In genomic region chr5:87002485-87002884, GRCh38 we compare ENCODE assay signal across 21 cellular contexts.
DNase-seq lines count a peak whose midpoint lies in the region; ATAC-seq and FAIRE-seq lines count a peak whose summit lies in the region.
"Had no signal": no experiment of that assay in that cellular context is flagged by ENCODE, and none has a peak within 500 bp of the region (broad histone marks: within the 10 kb centered on the region; RNA-seq: fewer than 3 reads in every experiment).

No MANE protein-coding gene starts in this region.

- no peak overlapping the region for H3K23ac ChIP-seq in mesenchymal stem cell (ENCODE audit: low read length in 2 of 2)

- H3K4me1 ChIP-seq in mesenchymal stem cell (ENCODE audit: control insufficient read depth, insufficient read depth, low read depth, low read length) = peaks cover 8% of the 10 kb centered on the region
- H3K4me1 ChIP-seq: BE2C had no signal

- whole genome bisulfite sequencing in mesenchymal stem cell = 59% methylated on average over 3 of the region's 3 CpGs

- intact Hi-C loops in head of caudate nucleus (cut with DNase I) = no loop called here

- no peak overlapping the region for H3K4ac ChIP-seq in mesenchymal stem cell (ENCODE audit: low read depth in 1 of 2, low read length in 2 of 2)

- H2BK120ac ChIP-seq in mesenchymal stem cell (ENCODE audit: low read depth, low read length) = no peak overlapping the region

- peak; percentile 8 for DNase-seq in EL
- DNase-seq in RCC 7860 (ENCODE audit: low spot score) = peak; percentile 41
- peak; percentile 63 for DNase-seq in foreskin melanocyte
- no peak for DNase-seq in mesenchymal stem cell
- DNase-seq in cerebellar nuclear complex (lab: John Stamatoyannopoulos, UW) = no peak
- no peak for DNase-seq in head of caudate nucleus
- no peak for DNase-seq in dermis blood vessel endothelial cell
- DNase-seq: BE2C; CD8-positive, alpha-beta T cell; DND-41; GOT3; HFFc6; MG63; NCI-H1105; NCI-H1694 treated with DMSO at 0.1 percent for 48 hours; NCI-H446 treated with DMSO at 0.1 percent for 48 hours; NCI-H748 treated with DMSO at 0.1 percent for 48 hours; SIG-M5 had no signal

- ATAC-seq in GM21737 (IDR thresholded peaks at IDR 0.05; ENCODE audit: unreplicated experiment) = no peak
- ATAC-seq: CD8-positive, alpha-beta T cell; Panc1 had no signal

- no peaks in the 10 kb centered on the region for H3K36me3 ChIP-seq in mesenchymal stem cell (ENCODE audit: control insufficient read depth in 1 of 2, insufficient read depth in 2 of 2, low read depth in 1 of 2, low read length in 2 of 2)
- H3K36me3 ChIP-seq: BE2C, MG63 had no signal

- H4K8ac ChIP-seq in mesenchymal stem cell (ENCODE audit: low read length) = no peak overlapping the region

- no peaks in the 10 kb centered on the region for H3K27me3 ChIP-seq in mesenchymal stem cell (ENCODE audit: control insufficient read depth in 1 of 2, insufficient read depth in 1 of 2, low read length in 2 of 2)
- H3K27me3 ChIP-seq: BE2C had no signal

- no peak overlapping the region for H4K91ac ChIP-seq in mesenchymal stem cell (ENCODE audit: low read length)

- no peak overlapping the region for H2AK5ac ChIP-seq in mesenchymal stem cell (ENCODE audit: low read length, severe bottlenecking)

- H2AFZ ChIP-seq in mesenchymal stem cell (ENCODE audit: low read depth, low read length) = no peak overlapping the region

- H3K4me3 ChIP-seq in mesenchymal stem cell (ENCODE audit: insufficient read depth in 1 of 2, low read depth in 1 of 2, low read length in 2 of 2) = no peak overlapping the region
- H3K4me3 ChIP-seq: MG63 had no signal

- H2BK15ac ChIP-seq in mesenchymal stem cell (ENCODE audit: low read depth, poor library complexity, severe bottlenecking) = peak overlapping the region; percentile 4

- no peak overlapping the region for H2BK12ac ChIP-seq in mesenchymal stem cell (ENCODE audit: low read length in 2 of 2)

- peak overlapping the region in 1 of 2 experiments; percentile 49 for H3K18ac ChIP-seq in mesenchymal stem cell (ENCODE audit: low read depth in 1 of 2, low read length in 2 of 2)

- no peak overlapping the region for H3K4me2 ChIP-seq in mesenchymal stem cell (ENCODE audit: low read length, poor library complexity, severe bottlenecking)
- H3K4me2 ChIP-seq: KMS-11 had no signal

- H2BK5ac ChIP-seq in mesenchymal stem cell (ENCODE audit: low read depth, low read length, poor library complexity, severe bottlenecking) = no peak overlapping the region

- no peaks in the 10 kb centered on the region for H3K79me1 ChIP-seq in mesenchymal stem cell (replicated peaks; ENCODE audit: low read length, poor library complexity, severe bottlenecking)

- peak overlapping the region; percentile 67 for H3K27ac ChIP-seq in mesenchymal stem cell (ENCODE audit: low read length, poor library complexity, severe bottlenecking)
- H3K27ac ChIP-seq: KMS-11 had no signal

- FAIRE-seq in RCC 7860 (lab: Jason Lieb, UNC) = peak; percentile 27

- H3K14ac ChIP-seq in mesenchymal stem cell (ENCODE audit: low read length in 2 of 2) = no peak overlapping the region

- no peak overlapping the region for H3K9ac ChIP-seq in mesenchymal stem cell (ENCODE audit: low read length)
- H3K9ac ChIP-seq: KMS-11 had no signal

- H3K9me3 ChIP-seq in mesenchymal stem cell (ENCODE audit: control insufficient read depth, low read length) = no peaks in the 10 kb centered on the region
- H3K9me3 ChIP-seq: BE2C, MG63 had no signal

Comparison
In these comparisons a context has a peak if more than half of its experiments do, and no peak if none do; other contexts are left out.
1. DNase-seq: peak in EL (single experiment), RCC 7860 (single experiment) and foreskin melanocyte (single experiment); none in mesenchymal stem cell (single experiment), cerebellar nuclear complex (0 of 2), head of caudate nucleus (0 of 42) and dermis blood vessel endothelial cell (single experiment).